ENCODE assay signal across 8 cellular contexts in genomic region chr15:41465822-41466421, GRCh38. TPM values are rescaled to one million over a fixed set of nuclear protein-coding genes. Genes with fewer than 3 reads are reported as not detected.
DNase-seq lines count a peak whose midpoint lies in the region; ATAC-seq, FAIRE-seq and TF ChIP-seq lines count a peak whose summit lies in the region.

No MANE protein-coding gene starts in this region.

- peaks cover 5% of the 10 kb centered on the region for H3K4me1 ChIP-seq in endothelial cell of umbilical vein (ENCODE audit: control insufficient read depth, extremely low read depth, insufficient read depth, low read length)

- dilution Hi-C loops in endothelial cell of umbilical vein (cut with MboI; ENCODE audit: extremely low pct_ligation_motif_present, low sequenced_read_pairs) = no loop called here

- ATAC-seq in GM18873 (IDR thresholded peaks at IDR 0.05; ENCODE audit: low FRiP score, unreplicated experiment) = no peak

- POLR2A ChIA-PET in endothelial cell of umbilical vein (lab: Charles Lee) = no interaction called here

- H3K27me3 ChIP-seq in endothelial cell of umbilical vein (ENCODE audit: control insufficient read depth in 2 of 2, insufficient read depth in 2 of 2, low read length in 2 of 2) = no peaks in the 10 kb centered on the region

- H3K27ac ChIP-seq in endothelial cell of umbilical vein (ENCODE audit: insufficient read depth, low read depth, low read length) = no peak overlapping the region

- H3K4me2 ChIP-seq in endothelial cell of umbilical vein (ENCODE audit: insufficient read depth, low read length) = no peak overlapping the region

- no peak overlapping the region for H2AFZ ChIP-seq in endothelial cell of umbilical vein (ENCODE audit: low read depth, low read length)

- TF ChIP-seq POLR2A in endothelial cell of umbilical vein (IDR thresholded peaks at IDR 0.05; ENCODE audit: low read depth, low read length) = no peak

- intact Hi-C loops in endothelial cell of umbilical vein (cut with micrococcal nuclease) = loop anchor here (1.0 to 10.0 kb wide), 5 partner anchors 91 to 345 kb away; partner anchors contain the start of genes MAPKBP1 and TYRO3

- H3K79me2 ChIP-seq in endothelial cell of umbilical vein (ENCODE audit: control insufficient read depth, insufficient read depth, low read length) = no peaks in the 10 kb centered on the region

- DNase-seq in NCI-H1417 (lab: John Stamatoyannopoulos, UW) = peak in 2 of 3 experiments; percentile 5 to 58
- DNase-seq in NCI-H1417 treated with DMSO at 0.1 percent for 48 hours (lab: John Stamatoyannopoulos, UW) = no peak
- DNase-seq in HCEC 1CT = peak; percentile 58
- peak; percentile 77 for DNase-seq in RKO (ENCODE audit: low spot score)
- DNase-seq in endothelial cell of umbilical vein (ENCODE audit: low read depth, low spot score) = peak; percentile 75
- DNase-seq in non-pigmented ciliary epithelial cell (ENCODE audit: low read depth) = peak; percentile 30
- DNase-seq in occipital lobe (lab: John Stamatoyannopoulos, UW) = no peak

- peak; percentile 79 to 89 for TF ChIP-seq CTCF in endothelial cell of umbilical vein (IDR thresholded peaks at IDR 0.05; ENCODE audit: extremely low read depth in 1 of 2, insufficient read depth in 1 of 2, low read depth in 1 of 2, low read length in 2 of 2)

- H3K9ac ChIP-seq in endothelial cell of umbilical vein (replicated peaks; ENCODE audit: extremely low read depth, insufficient read depth, low read length) = no peak overlapping the region

- peak; percentile 94 for FAIRE-seq in endothelial cell of umbilical vein (lab: Jason Lieb, UNC)

- no peaks in the 10 kb centered on the region for H3K9me3 ChIP-seq in endothelial cell of umbilical vein (replicated peaks; ENCODE audit: control insufficient read depth, insufficient read depth, low read length)

- peaks cover 10 to 12% of the 10 kb centered on the region in 2 experiments for H3K36me3 ChIP-seq in endothelial cell of umbilical vein (ENCODE audit: control insufficient read depth in 2 of 2, extremely low read depth in 1 of 2, insufficient read depth in 2 of 2, low read length in 2 of 2)

- H4K20me1 ChIP-seq in endothelial cell of umbilical vein (replicated peaks; ENCODE audit: control insufficient read depth, extremely low read depth, insufficient read depth, low read length) = no peaks in the 10 kb centered on the region

- no peak overlapping the region for H3K4me3 ChIP-seq in endothelial cell of umbilical vein (replicated peaks in 1 of 3; ENCODE audit: insufficient read depth in 1 of 3, low read depth in 1 of 3, low read length in 3 of 3)

- CTCF ChIA-PET in endothelial cell of umbilical vein (lab: Charles Lee) = interaction anchor here (0.5 to 2.5 kb wide), 71 partner anchors 8 to 562 kb away, joined by 3 to 37 read pairs (median 4); partner anchors contain the start of genes ITPKA, LTK, MAPKBP1 and MGA

- no TSS peak for BruUV-seq in endothelial cell of umbilical vein (replicated peaks; lab: Mats Ljungman, UMichigan)

- H3K9me1 ChIP-seq in endothelial cell of umbilical vein (replicated peaks; ENCODE audit: control insufficient read depth, extremely low read depth, insufficient read depth, low read length) = no peaks in the 10 kb centered on the region

TF ChIP-seq in endothelial cell of umbilical vein, 7 proteins besides CTCF, POLR2A, EP300 and RAD21:
- TF ChIP-seq GATA2 (IDR thresholded peaks at IDR 0.05; ENCODE audit: insufficient read depth, insufficient read length, low read depth, low read length) = no peak
- TF ChIP-seq FOS (IDR thresholded peaks at IDR 0.05; ENCODE audit: borderline replicate concordance, insufficient read depth, low read length) = no peak
- no peak for TF ChIP-seq MAX (IDR thresholded peaks at IDR 0.05; ENCODE audit: insufficient read depth, insufficient read length)
- TF ChIP-seq JUN (IDR thresholded peaks at IDR 0.05; ENCODE audit: borderline replicate concordance, insufficient read depth, insufficient read length, low read depth) = no peak
- TF ChIP-seq POLR2AphosphoS5 (IDR thresholded peaks at IDR 0.05; ENCODE audit: insufficient read depth, low read depth, low read length) = no peak
- TF ChIP-seq MYC (IDR thresholded peaks at IDR 0.05; ENCODE audit: low read depth, low read length) = no peak
- no peak for TF ChIP-seq EZH2 (IDR thresholded peaks at IDR 0.05; ENCODE audit: borderline replicate concordance, low read depth, low read length, severe bottlenecking)

RNA-seq across cellular contexts. Expression of gene ITPKA, which starts 27.8 kb away (rescaled TPM):
- total RNA-seq in endothelial cell of umbilical vein (0.18 and 0.66 TPM in 2 replicates), occipital lobe (0.31 TPM)
- polyA plus RNA-seq in endothelial cell of umbilical vein = 0.14 and 0.25 TPM in 2 replicates
- 0.09 and 0.13 TPM in 2 replicates for polyA plus RNA-seq in endothelial cell of umbilical vein (2011; cell fraction: cytosol; rRNA removed)
- 0.22 and 1.1 TPM in 2 replicates for polyA plus RNA-seq in endothelial cell of umbilical vein (2011; cell fraction: nucleus; rRNA removed)
- 0.21 TPM in 1 of 2 replicates, not detected in the other for polyA plus RNA-seq in endothelial cell of umbilical vein (2012)
- 0.11 TPM in 1 of 2 replicates, not detected in the other for polyA minus RNA-seq in endothelial cell of umbilical vein
- 3.4 TPM for polyA minus RNA-seq in endothelial cell of umbilical vein (2011; cell fraction: cytosol; rRNA and poly(A)+ RNA removed)
- polyA minus RNA-seq in endothelial cell of umbilical vein (2011; cell fraction: nucleus; rRNA and poly(A)+ RNA removed) = not detected in 2 replicates

RNA-seq across cellular contexts. Expression of gene LTK, which starts 47.7 kb away (rescaled TPM):
- total RNA-seq in endothelial cell of umbilical vein (0.15 and 0.21 TPM in 2 replicates), occipital lobe (not detected)
- polyA plus RNA-seq in endothelial cell of umbilical vein = 0.17 and 0.18 TPM in 2 replicates
- polyA plus RNA-seq in endothelial cell of umbilical vein (2011; cell fraction: cytosol; rRNA removed) = 0.05 and 0.11 TPM in 2 replicates
- polyA plus RNA-seq in endothelial cell of umbilical vein (2011; cell fraction: nucleus; rRNA removed) = 0.55 and 0.56 TPM in 2 replicates
- 0.12 TPM in 1 of 2 replicates, not detected in the other for polyA plus RNA-seq in endothelial cell of umbilical vein (2012)
- polyA minus RNA-seq in endothelial cell of umbilical vein = 0.32 TPM in 1 of 2 replicates, not detected in the other
- polyA minus RNA-seq in endothelial cell of umbilical vein (2011; cell fraction: cytosol; rRNA and poly(A)+ RNA removed) = not detected
- polyA minus RNA-seq in endothelial cell of umbilical vein (2011; cell fraction: nucleus; rRNA and poly(A)+ RNA removed) = 0.24 TPM in 1 of 2 replicates, not detected in the other

RNA-seq across cellular contexts. Expression of gene RTF1, which starts 49.0 kb away (rescaled TPM):
- 36.8 and 40.6 TPM in 2 replicates for total RNA-seq in endothelial cell of umbilical vein
- polyA plus RNA-seq in endothelial cell of umbilical vein = 15.8 and 19.2 TPM in 2 replicates
- polyA plus RNA-seq in endothelial cell of umbilical vein (2011; cell fraction: cytosol; rRNA removed) = 23.8 and 24.7 TPM in 2 replicates
- polyA plus RNA-seq in endothelial cell of umbilical vein (2011; cell fraction: nucleus; rRNA removed) = 24.1 and 35.5 TPM in 2 replicates
- 24.6 and 30.6 TPM in 2 replicates for polyA plus RNA-seq in endothelial cell of umbilical vein (2012)
- polyA minus RNA-seq in endothelial cell of umbilical vein = 21.7 and 23.4 TPM in 2 replicates
- polyA minus RNA-seq in endothelial cell of umbilical vein (2011; cell fraction: cytosol; rRNA and poly(A)+ RNA removed) = 24.4 TPM
- polyA minus RNA-seq in endothelial cell of umbilical vein (2011; cell fraction: nucleus; rRNA and poly(A)+ RNA removed) = 8.9 and 12.5 TPM in 2 replicates
- total RNA-seq in occipital lobe = 59.0 TPM

Comparison
In these comparisons a context has a peak if more than half of its experiments do, and no peak if none do; other contexts are left out.
1. DNase-seq: peak in NCI-H1417 (2 of 3), HCEC 1CT (single experiment), RKO (single experiment), endothelial cell of umbilical vein (single experiment) and non-pigmented ciliary epithelial cell (single experiment); none in NCI-H1417 treated with DMSO at 0.1 percent for 48 hours (single experiment) and occipital lobe (single experiment).